9 cellular contexts compared by ENCODE assay signal in genomic region chr14:74954232-74954946, GRCh38. TPM values are rescaled to one million over a fixed set of nuclear protein-coding genes. Genes with fewer than 3 reads are reported as not detected.
DNase-seq lines count a peak whose midpoint lies in the region; ATAC-seq and TF ChIP-seq lines count a peak whose summit lies in the region.
"Had no signal": no experiment of that assay in that cellular context is flagged by ENCODE, and none has a peak within 500 bp of the region (broad histone marks: within the 10 kb centered on the region; RNA-seq: fewer than 3 reads in every experiment).

No MANE protein-coding gene starts in this region.

- H3K27me3 ChIP-seq in DOHH2 (ENCODE audit: control insufficient read depth, low read length) (peaks cover 9% of the 10 kb centered on the region), endodermal cell (ENCODE audit: control insufficient read depth, insufficient read depth, low read length, poor library complexity, severe bottlenecking) (peaks cover 24% of the 10 kb centered on the region), trophoblast cell (ENCODE audit: insufficient read depth, low read length) (no peaks in the 10 kb centered on the region)

- H3K4me3 ChIP-seq in DOHH2 (ENCODE audit: low read length) (no peak overlapping the region), endodermal cell (ENCODE audit: low read length) (no peak overlapping the region), trophoblast cell (ENCODE audit: low read depth, low read length) (peak overlapping the region; percentile 43)

- peaks cover 15% of the 10 kb centered on the region for H3K27me3 Mint-ChIP-seq in endodermal cell (ENCODE audit: insufficient read depth)
- peaks cover 12% of the 10 kb centered on the region for H3K27me3 Mint-ChIP-seq in activated CD8-positive, alpha-beta T cell treated with anti-CD3 and anti-CD28 coated beads, Interleukin-2, amount 10 ng/mL, durations not matched to agents 7 days and 5 days (ENCODE audit: low read depth)

- peak overlapping the region; percentile 6 for H4K91ac ChIP-seq in trophoblast cell (ENCODE audit: low read depth, low read length)

- H3K36me3 ChIP-seq in DOHH2 (ENCODE audit: control insufficient read depth, low read length) (no peaks in the 10 kb centered on the region), endodermal cell (ENCODE audit: control insufficient read depth, insufficient read depth, low read length) (no peaks in the 10 kb centered on the region), trophoblast cell (ENCODE audit: control insufficient read depth in 1 of 2, insufficient read depth in 2 of 2, low read length in 2 of 2) (peaks cover 19 to 20% of the 10 kb centered on the region in 2 experiments)

- H3K79me2 ChIP-seq in DOHH2 (ENCODE audit: control insufficient read depth, low read length), result no peaks in the 10 kb centered on the region
- H3K79me2 ChIP-seq in trophoblast cell (ENCODE audit: control insufficient read depth, insufficient read depth, low read length, poor library complexity), result peaks cover 16% of the 10 kb centered on the region

- H2AFZ ChIP-seq in trophoblast cell (ENCODE audit: insufficient read depth, low read length, poor library complexity), result no peak overlapping the region

- H3K36me3 Mint-ChIP-seq in endodermal cell (ENCODE audit: low read depth), result no peaks in the 10 kb centered on the region
- H3K36me3 Mint-ChIP-seq in activated CD8-positive, alpha-beta T cell treated with anti-CD3 and anti-CD28 coated beads, Interleukin-2, amount 10 ng/mL, durations not matched to agents 7 days and 5 days (ENCODE audit: low read depth), result no peaks in the 10 kb centered on the region

- peak overlapping the region; percentile 52 for H4K8ac ChIP-seq in trophoblast cell (ENCODE audit: low read depth, low read length)

- H3K4me2 ChIP-seq in DOHH2 (ENCODE audit: low read length), result peak overlapping the region; percentile 64
- H3K4me2 ChIP-seq in trophoblast cell (ENCODE audit: low read length), result peak overlapping the region; percentile 26

- H2BK12ac ChIP-seq in trophoblast cell (ENCODE audit: low read length), result peak overlapping the region; percentile 42

- H3K9me3 Mint-ChIP-seq in endodermal cell, result no peaks in the 10 kb centered on the region
- no peaks in the 10 kb centered on the region for H3K9me3 Mint-ChIP-seq in activated CD8-positive, alpha-beta T cell treated with anti-CD3 and anti-CD28 coated beads, Interleukin-2, amount 10 ng/mL, durations not matched to agents 7 days and 5 days (ENCODE audit: insufficient read depth)

- POLR2A ChIA-PET in activated CD8-positive, alpha-beta T cell treated with anti-CD3 and anti-CD28 coated beads, Interleukin-2, amount 10 ng/mL, durations not matched to agents 7 days and 5 days (lab: Charles Lee), result no interaction called here

- no peak overlapping the region for H3K27ac Mint-ChIP-seq in endodermal cell
- H3K27ac Mint-ChIP-seq in activated CD8-positive, alpha-beta T cell treated with anti-CD3 and anti-CD28 coated beads, Interleukin-2, amount 10 ng/mL, durations not matched to agents 7 days and 5 days, result no peak overlapping the region

- H3K23ac ChIP-seq in trophoblast cell (ENCODE audit: low read length), result no peak overlapping the region

- H3K27ac ChIP-seq in DOHH2 (ENCODE audit: low read depth, low read length) (no peak overlapping the region), endodermal cell (ENCODE audit: low read depth, low read length) (no peak overlapping the region), trophoblast cell (ENCODE audit: low read depth, low read length) (peak overlapping the region; percentile 61)
- H3K27ac ChIP-seq: HL-60 had no signal

- CTCF ChIA-PET in activated CD8-positive, alpha-beta T cell treated with anti-CD3 and anti-CD28 coated beads, Interleukin-2, amount 10 ng/mL, durations not matched to agents 7 days and 5 days (lab: Charles Lee), result interaction anchor here (0.8 to 2.9 kb wide), 4 partner anchors 9 to 134 kb away, joined by 4 to 18 read pairs (median 10); no protein-coding TSS in a partner anchor

- H3K79me1 ChIP-seq in trophoblast cell (ENCODE audit: low read length), result peaks cover 33% of the 10 kb centered on the region

- H3K4me1 ChIP-seq in DOHH2 (ENCODE audit: control insufficient read depth, low read length), result peaks cover 6% of the 10 kb centered on the region; the same call in 1 of the 2 replicates
- peaks cover 11% of the 10 kb centered on the region for H3K4me1 ChIP-seq in endodermal cell (ENCODE audit: control insufficient read depth, insufficient read depth, low read length)
- peaks cover 22 to 27% of the 10 kb centered on the region in 2 experiments for H3K4me1 ChIP-seq in trophoblast cell (ENCODE audit: control insufficient read depth in 1 of 2, insufficient read depth in 2 of 2, low read length in 2 of 2)

- peak overlapping the region; percentile 24 for H3K4ac ChIP-seq in trophoblast cell (ENCODE audit: low read depth, low read length)

- H3K9me2 ChIP-seq in DOHH2 (replicated peaks; ENCODE audit: control insufficient read depth, low read length), result no peaks in the 10 kb centered on the region

- H4K12ac ChIP-seq in trophoblast cell (ENCODE audit: low read depth, low read length), result peak overlapping the region; percentile 48

- H3F3A ChIP-seq in DOHH2 (ENCODE audit: control insufficient read depth, insufficient read depth), result no peaks in the 10 kb centered on the region

- peak overlapping the region; percentile 79 for H3K14ac ChIP-seq in trophoblast cell (ENCODE audit: low read length)

- no peaks in the 10 kb centered on the region for H4K20me1 ChIP-seq in DOHH2 (ENCODE audit: control insufficient read depth, insufficient read depth, low read depth, low read length)

- H3K9me3 ChIP-seq in DOHH2 (ENCODE audit: control insufficient read depth, insufficient read depth, low read length) (no peaks in the 10 kb centered on the region), endodermal cell (ENCODE audit: control insufficient read depth, low read length) (no peaks in the 10 kb centered on the region), trophoblast cell (ENCODE audit: insufficient read depth, low read depth, low read length) (no peaks in the 10 kb centered on the region)

- peak overlapping the region; percentile 1 for H2AK5ac ChIP-seq in trophoblast cell (ENCODE audit: low read length)

- H3K4me1 Mint-ChIP-seq in endodermal cell, result peaks cover 17% of the 10 kb centered on the region
- peaks cover 8% of the 10 kb centered on the region for H3K4me1 Mint-ChIP-seq in activated CD8-positive, alpha-beta T cell treated with anti-CD3 and anti-CD28 coated beads, Interleukin-2, amount 10 ng/mL, durations not matched to agents 7 days and 5 days (ENCODE audit: low read depth)

- 66 to 81% methylated on average over 10 to 18 of the region's 18 CpGs for WGBS in endodermal cell (ENCODE audit: insufficient coverage in 1 of 2, insufficient read length in 1 of 2), 2 experiments
- no CpG with 5 or more reads among the region's 18 CpGs for WGBS in trophoblast cell (ENCODE audit: extremely low coverage, insufficient coverage, insufficient read length)

- TF ChIP-seq CTCF in DOHH2 (IDR thresholded peaks at IDR 0.05; ENCODE audit: low read depth, low read length, poor library complexity, severe bottlenecking) (no peak), endodermal cell (conservative IDR thresholded peaks at IDR 0.05) (no peak)

- H3K9ac ChIP-seq in endodermal cell (ENCODE audit: extremely low read depth, low read length, poor library complexity, severe bottlenecking) (no peak overlapping the region), trophoblast cell (ENCODE audit: low read length) (peak overlapping the region; percentile 5)

- H3K18ac ChIP-seq in trophoblast cell (ENCODE audit: low read length), result peak overlapping the region; percentile 79

- DNase-seq in NCI-H446 treated with DMSO at 0.1 percent for 48 hours (lab: John Stamatoyannopoulos, UW) (peak; percentile 51), endodermal cell (no peak), trophoblast cell (peak in 1 of 2 donors; percentile 51), SW480 (ENCODE audit: low spot score) (no peak), AG20443 (ENCODE audit: low spot score) (no peak)
- DNase-seq in activated CD8-positive, alpha-beta T cell treated with anti-CD3 and anti-CD28 coated beads, Interleukin-2, amount 10 ng/mL, durations not matched to agents 7 days and 5 days, result no peak
- DNase-seq in stimulated activated CD4-positive, alpha-beta T cell treated with anti-CD3 and anti-CD28 coated beads, Interleukin-2, amount 100 ng/mL, for 48 hours, result no peak

- H2BK120ac ChIP-seq in trophoblast cell (ENCODE audit: insufficient read depth, low read length, poor library complexity), result peak overlapping the region; percentile 37

- ATAC-seq in activated CD8-positive, alpha-beta T cell treated with anti-CD3 and anti-CD28 coated beads, Interleukin-2, amount 10 ng/mL, durations not matched to agents 7 days and 5 days, result no peak

- H3K4me3 Mint-ChIP-seq in endodermal cell, result peak overlapping the region; percentile 43
- H3K4me3 Mint-ChIP-seq in activated CD8-positive, alpha-beta T cell treated with anti-CD3 and anti-CD28 coated beads, Interleukin-2, amount 10 ng/mL, durations not matched to agents 7 days and 5 days, result no peak overlapping the region

- peak overlapping the region; percentile 32 for H2BK5ac ChIP-seq in trophoblast cell (ENCODE audit: low read depth, low read length, poor library complexity)

RNA-seq across cellular contexts. Expression of gene PGF, which starts 1.0 kb away (rescaled TPM):
- total RNA-seq in endodermal cell, result 1 to 10 TPM; 5.0 to 7.6 TPM
- polyA plus RNA-seq in endodermal cell (2013, experiment 1 of 2), result 6.4 TPM
- polyA plus RNA-seq in endodermal cell (2013, experiment 2 of 2), result 6.2 TPM
- 746 and 849 TPM in 2 replicates for polyA plus RNA-seq in trophoblast cell (2013)
- under 1 TPM in 1 of 2 experiments, not detected in 1; 0.21 TPM for total RNA-seq in activated CD8-positive, alpha-beta T cell treated with anti-CD3 and anti-CD28 coated beads, Interleukin-2, amount 10 ng/mL, durations not matched to agents 7 days and 5 days

RNA-seq across cellular contexts. Expression of gene RPS6KL1, which starts 31.3 kb away (rescaled TPM):
- 10 to 100 TPM in 1 of 2 donors, 1 to 10 TPM in 1; 4.4 to 10.4 TPM for total RNA-seq in endodermal cell
- 9.9 TPM for polyA plus RNA-seq in endodermal cell (2013, experiment 1 of 2)
- polyA plus RNA-seq in endodermal cell (2013, experiment 2 of 2), result 8.9 TPM
- polyA plus RNA-seq in trophoblast cell (2013), result 0.31 and 0.67 TPM in 2 replicates
- total RNA-seq in activated CD8-positive, alpha-beta T cell treated with anti-CD3 and anti-CD28 coated beads, Interleukin-2, amount 10 ng/mL, durations not matched to agents 7 days and 5 days, result 1 to 10 TPM; 4.3 to 5.2 TPM

RNA-seq across cellular contexts. Expression of gene EIF2B2, which starts 48.3 kb away (rescaled TPM):
- total RNA-seq in endodermal cell, result 10 to 100 TPM; 35.0 to 41.6 TPM
- 47.8 TPM for polyA plus RNA-seq in endodermal cell (2013, experiment 1 of 2)
- 43.8 TPM for polyA plus RNA-seq in endodermal cell (2013, experiment 2 of 2)
- 115 and 119 TPM in 2 replicates for polyA plus RNA-seq in trophoblast cell (2013)
- 10 to 100 TPM; 49.1 to 51.0 TPM for total RNA-seq in activated CD8-positive, alpha-beta T cell treated with anti-CD3 and anti-CD28 coated beads, Interleukin-2, amount 10 ng/mL, durations not matched to agents 7 days and 5 days

Comparison
In these comparisons a context has a peak if more than half of its experiments do, and no peak if none do; other contexts are left out.
1. RNA of gene PGF, which starts 1.0 kb away (total RNA-seq): 5.0 to 7.6 TPM in endodermal cell; 0.21 TPM in activated CD8-positive, alpha-beta T cell treated with anti-CD3 and anti-CD28 coated beads, Interleukin-2, amount 10 ng/mL, durations not matched to agents 7 days and 5 days; every median in the first group is over 4 times any median in the second.